1 cellular context compared by ENCODE assay signal in the genomic region with DNA sequence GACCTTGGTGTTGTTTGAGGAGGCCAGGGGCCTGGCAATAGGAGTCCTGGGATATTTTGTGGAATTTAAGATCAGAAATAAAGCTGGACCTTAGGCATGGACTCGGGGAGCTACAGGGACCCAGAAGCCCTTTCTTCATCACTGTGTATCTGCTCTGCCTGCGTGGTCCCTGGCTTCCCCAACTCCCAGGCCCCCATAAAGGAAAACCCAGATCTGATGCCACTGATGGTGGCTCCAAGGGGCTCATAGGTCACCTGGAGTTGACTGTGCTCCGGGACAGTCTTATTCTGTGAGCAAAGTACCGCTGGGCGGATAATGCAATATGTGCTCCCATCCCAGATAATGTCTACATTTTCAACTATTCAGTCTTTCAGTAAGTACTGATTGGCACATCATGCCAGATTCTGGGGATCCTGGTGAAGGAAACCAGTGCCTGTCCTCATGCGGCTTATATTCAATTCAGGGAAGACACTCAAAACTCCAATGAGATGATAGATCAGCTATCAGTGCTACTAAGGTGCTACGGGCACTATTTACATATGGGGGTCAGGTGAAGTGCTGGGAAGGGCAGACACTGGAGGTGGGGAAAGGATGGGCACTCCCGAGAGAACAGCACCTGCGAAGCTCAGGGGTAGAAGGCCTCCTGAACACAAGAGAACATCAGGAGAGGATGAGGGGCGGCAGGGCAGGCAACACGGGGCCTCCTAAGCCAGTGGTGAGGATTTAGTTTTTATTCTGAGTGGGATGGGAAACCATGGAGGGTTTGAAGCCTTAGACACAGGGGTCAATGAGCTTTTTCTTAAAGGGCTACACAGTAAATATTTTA.
TF ChIP-seq lines count a peak whose summit lies in the region.

No MANE protein-coding gene starts in this region.

TF ChIP-seq in HepG2, 621 proteins besides CTCF, POLR2A, EP300 and RAD21:
- TF ChIP-seq KDM5A (IDR thresholded peaks at IDR 0.05; ENCODE audit: borderline replicate concordance, low read length) = no peak
- no peak for TF ChIP-seq RBM39 (IDR thresholded peaks at IDR 0.05; ENCODE audit: low read depth, low read length, poor library complexity, severe bottlenecking)
- TF ChIP-seq MEF2D (CRISPR knock-in tag; IDR thresholded peaks at IDR 0.05) = no peak
- peak; percentile 54; the same call in 1 of the 2 replicates for TF ChIP-seq POLR2G (IDR thresholded peaks at IDR 0.05; ENCODE audit: low read depth, low read length)
- no peak for TF ChIP-seq FOSL1 (CRISPR knock-in tag; IDR thresholded peaks at IDR 0.05; ENCODE audit: borderline replicate concordance)
- TF ChIP-seq, protein P1, sequence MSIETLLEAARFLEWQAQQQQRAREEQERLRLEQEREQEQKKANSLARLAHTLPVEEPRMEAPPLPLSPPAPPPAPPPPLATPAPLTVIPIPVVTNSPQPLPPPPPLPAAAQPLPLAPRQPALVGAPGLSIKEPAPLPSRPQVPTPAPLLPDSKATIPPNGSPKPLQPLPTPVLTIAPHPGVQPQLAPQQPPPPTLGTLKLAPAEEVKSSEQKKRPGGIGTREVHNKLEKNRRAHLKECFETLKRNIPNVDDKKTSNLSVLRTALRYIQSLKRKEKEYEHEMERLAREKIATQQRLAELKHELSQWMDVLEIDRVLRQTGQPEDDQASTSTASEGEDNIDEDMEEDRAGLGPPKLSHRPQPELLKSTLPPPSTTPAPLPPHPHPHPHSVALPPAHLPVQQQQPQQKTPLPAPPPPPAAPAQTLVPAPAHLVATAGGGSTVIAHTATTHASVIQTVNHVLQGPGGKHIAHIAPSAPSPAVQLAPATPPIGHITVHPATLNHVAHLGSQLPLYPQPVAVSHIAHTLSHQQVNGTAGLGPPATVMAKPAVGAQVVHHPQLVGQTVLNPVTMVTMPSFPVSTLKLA (IDR thresholded peaks at IDR 0.05) = no peak
- TF ChIP-seq RBM22 (optimal IDR thresholded peaks at IDR 0.05; ENCODE audit: low read length) = peak; percentile 25
- TF ChIP-seq PRPF4 (IDR thresholded peaks at IDR 0.05; ENCODE audit: low read depth, low read length, poor library complexity, severe bottlenecking) = no peak
- TF ChIP-seq, protein P2, sequence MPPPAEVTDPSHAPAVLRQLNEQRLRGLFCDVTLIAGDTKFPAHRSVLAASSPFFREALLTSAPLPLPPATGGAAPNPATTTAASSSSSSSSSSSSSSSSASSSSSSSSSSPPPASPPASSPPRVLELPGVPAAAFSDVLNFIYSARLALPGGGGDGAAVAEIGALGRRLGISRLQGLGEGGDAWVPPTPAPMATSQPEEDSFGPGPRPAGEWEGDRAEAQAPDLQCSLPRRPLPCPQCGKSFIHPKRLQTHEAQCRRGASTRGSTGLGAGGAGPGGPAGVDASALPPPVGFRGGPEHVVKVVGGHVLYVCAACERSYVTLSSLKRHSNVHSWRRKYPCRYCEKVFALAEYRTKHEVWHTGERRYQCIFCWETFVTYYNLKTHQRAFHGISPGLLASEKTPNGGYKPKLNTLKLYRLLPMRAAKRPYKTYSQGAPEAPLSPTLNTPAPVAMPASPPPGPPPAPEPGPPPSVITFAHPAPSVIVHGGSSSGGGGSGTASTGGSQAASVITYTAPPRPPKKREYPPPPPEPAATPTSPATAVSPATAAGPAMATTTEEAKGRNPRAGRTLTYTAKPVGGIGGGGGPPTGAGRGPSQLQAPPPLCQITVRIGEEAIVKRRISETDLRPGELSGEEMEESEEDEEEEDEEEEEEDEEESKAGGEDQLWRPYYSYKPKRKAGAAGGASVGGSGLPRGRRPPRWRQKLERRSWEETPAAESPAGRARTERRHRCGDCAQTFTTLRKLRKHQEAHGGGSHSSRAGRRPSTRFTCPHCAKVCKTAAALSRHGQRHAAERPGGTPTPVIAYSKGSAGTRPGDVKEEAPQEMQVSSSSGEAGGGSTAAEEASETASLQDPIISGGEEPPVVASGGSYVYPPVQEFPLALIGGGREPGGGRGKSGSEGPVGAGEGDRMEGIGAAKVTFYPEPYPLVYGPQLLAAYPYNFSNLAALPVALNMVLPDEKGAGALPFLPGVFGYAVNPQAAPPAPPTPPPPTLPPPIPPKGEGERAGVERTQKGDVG (CRISPR knock-in tag; IDR thresholded peaks at IDR 0.05; ENCODE audit: borderline replicate concordance) = no peak
- TF ChIP-seq ZNF616 (CRISPR knock-in tag; IDR thresholded peaks at IDR 0.05; ENCODE audit: low read depth) = no peak
- TF ChIP-seq XBP1 (CRISPR knock-in tag; IDR thresholded peaks at IDR 0.05) = no peak
- no peak for TF ChIP-seq GMEB2 (CRISPR knock-in tag; IDR thresholded peaks at IDR 0.05; ENCODE audit: low read depth)
- TF ChIP-seq TSC22D2 (CRISPR knock-in tag; IDR thresholded peaks at IDR 0.05; ENCODE audit: borderline replicate concordance) = no peak
